8 cellular contexts compared by ENCODE assay signal in the genomic region with DNA sequence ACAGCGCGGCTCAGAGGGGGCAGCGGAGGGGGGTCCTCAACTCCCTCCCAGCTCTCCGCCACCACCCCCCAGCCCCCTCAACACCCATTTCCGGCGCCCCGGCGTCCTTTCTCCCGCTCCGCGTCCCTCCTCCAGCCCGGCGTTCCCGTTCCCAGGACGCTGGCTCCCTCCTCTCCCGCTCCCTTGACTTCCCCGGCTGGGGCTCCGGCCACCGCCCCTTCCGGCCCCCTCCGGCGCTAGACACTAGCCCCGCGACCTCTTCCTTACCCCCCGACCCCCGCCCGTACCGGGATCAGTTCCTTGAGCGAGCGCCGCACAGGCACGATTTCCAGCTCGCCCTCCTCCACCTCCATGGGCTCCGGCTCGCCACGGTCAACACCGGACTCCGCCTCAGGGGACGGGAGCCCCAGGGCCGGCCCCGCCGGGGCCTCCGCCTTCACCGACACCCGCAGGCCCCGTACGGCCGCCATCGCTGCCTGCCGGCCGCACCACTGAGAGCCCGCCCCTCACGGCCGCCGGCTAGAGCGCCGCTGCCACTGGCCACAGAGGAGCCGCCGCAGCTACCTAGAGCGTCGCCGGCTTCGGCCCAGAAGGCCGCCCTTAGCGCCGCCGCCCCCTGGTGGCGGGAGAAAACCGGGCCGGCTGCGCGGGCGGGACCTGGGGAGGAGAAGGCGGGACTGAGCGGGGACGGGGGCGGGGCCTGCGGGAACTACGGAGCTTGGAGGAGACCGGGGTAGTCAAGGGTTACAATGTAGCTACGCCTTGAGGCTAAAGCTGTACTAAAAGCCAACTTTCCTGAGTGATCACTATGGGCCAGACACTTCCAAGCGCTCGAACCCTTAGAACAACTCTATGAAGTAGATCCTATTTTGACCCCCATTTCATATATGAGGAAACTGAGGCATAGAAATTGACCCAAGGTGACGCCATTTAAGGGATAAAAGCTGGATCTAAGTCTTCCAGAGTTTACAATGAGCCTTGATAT. TPM values are rescaled to one million over a fixed set of nuclear protein-coding genes. Genes with fewer than 3 reads are reported as not detected.
DNase-seq lines count a peak whose midpoint lies in the region; ATAC-seq and TF ChIP-seq lines count a peak whose summit lies in the region.

A gene with protein sequence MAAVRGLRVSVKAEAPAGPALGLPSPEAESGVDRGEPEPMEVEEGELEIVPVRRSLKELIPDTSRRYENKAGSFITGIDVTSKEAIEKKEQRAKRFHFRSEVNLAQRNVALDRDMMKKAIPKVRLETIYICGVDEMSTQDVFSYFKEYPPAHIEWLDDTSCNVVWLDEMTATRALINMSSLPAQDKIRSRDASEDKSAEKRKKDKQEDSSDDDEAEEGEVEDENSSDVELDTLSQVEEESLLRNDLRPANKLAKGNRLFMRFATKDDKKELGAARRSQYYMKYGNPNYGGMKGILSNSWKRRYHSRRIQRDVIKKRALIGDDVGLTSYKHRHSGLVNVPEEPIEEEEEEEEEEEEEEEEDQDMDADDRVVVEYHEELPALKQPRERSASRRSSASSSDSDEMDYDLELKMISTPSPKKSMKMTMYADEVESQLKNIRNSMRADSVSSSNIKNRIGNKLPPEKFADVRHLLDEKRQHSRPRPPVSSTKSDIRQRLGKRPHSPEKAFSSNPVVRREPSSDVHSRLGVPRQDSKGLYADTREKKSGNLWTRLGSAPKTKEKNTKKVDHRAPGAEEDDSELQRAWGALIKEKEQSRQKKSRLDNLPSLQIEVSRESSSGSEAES (minus strand): TSS at position 493 of the 985 bp plus-strand sequence. CDS start 23 bp downstream, at position 470.

- peak; percentile 99 for ATAC-seq in natural killer cell treated with Interleukin-12 subunit alpha and Interleukin-12 subunit beta and Interleukin-15 and Interleukin-18, amount 100 ng/mL, for 72 hours
- peak; percentile 99 for ATAC-seq in stimulated activated naive CD8-positive, alpha-beta T cell treated with anti-CD3 and anti-CD28 coated beads, Interleukin-15, Interleukin-2, amounts not matched to agents 100 U/mL and 50 U/mL, for 24 hours

- intact Hi-C loops in activated T-helper 2 cell treated with anti-CD3 and anti-CD28 coated beads, Interferon-gamma antibody, Interleukin-2, Interleukin-4, amounts not matched to agents 10 μg/mL and 5 μg/mL and 100 μg/mL, durations not matched to agents 14 hours and 24 hours and 36 hours (cut with micrococcal nuclease): loop anchor here (2.0 to 10.0 kb wide), 2 partner anchors 47 to 229 kb away; partner anchors contain the start of gene CAMKK1

- DNase-seq in GOT3 (lab: John Stamatoyannopoulos, UW) (peak; percentile 63), RWPE1 (ENCODE audit: low spot score) (peak; percentile 93), fibroblast of peridontal ligament (ENCODE audit: extremely low read depth) (peak; percentile 87)
- peak; percentile 89 for DNase-seq in activated T-helper 2 cell treated with anti-CD3 and anti-CD28 coated beads, Interferon-gamma antibody, Interleukin-2, Interleukin-4, amounts not matched to agents 10 μg/mL and 5 μg/mL and 100 μg/mL, durations not matched to agents 14 hours and 24 hours and 36 hours (ENCODE audit: low spot score)
- peak; percentile 93 for DNase-seq in natural killer cell treated with Interleukin-12 subunit alpha and Interleukin-12 subunit beta and Interleukin-15 and Interleukin-18, amount 100 ng/mL, for 72 hours (ENCODE audit: low spot score)
- DNase-seq in stimulated activated naive CD8-positive, alpha-beta T cell treated with anti-CD3 and anti-CD28 coated beads, Interleukin-15, Interleukin-2, amounts not matched to agents 100 U/mL and 50 U/mL, for 24 hours: peak; percentile 94

- H3K9me3 ChIP-seq in ES-I3 (ENCODE audit: control insufficient read depth, insufficient read depth, low read length): no peaks in the 10 kb centered on the region

- peak within 1 kb of the TSS; percentile 95 for H3K27ac Mint-ChIP-seq in activated T-helper 2 cell treated with anti-CD3 and anti-CD28 coated beads, Interferon-gamma antibody, Interleukin-2, Interleukin-4, amounts not matched to agents 10 μg/mL and 5 μg/mL and 100 μg/mL, durations not matched to agents 14 hours and 24 hours and 36 hours
- peak within 1 kb of the TSS; percentile 77 to 93 for H3K27ac Mint-ChIP-seq in natural killer cell treated with Interleukin-12 subunit alpha and Interleukin-12 subunit beta and Interleukin-15 and Interleukin-18, amount 100 ng/mL, for 72 hours

- peak within 1 kb of the TSS; percentile 96 for H3K4me3 Mint-ChIP-seq in activated T-helper 2 cell treated with anti-CD3 and anti-CD28 coated beads, Interferon-gamma antibody, Interleukin-2, Interleukin-4, amounts not matched to agents 10 μg/mL and 5 μg/mL and 100 μg/mL, durations not matched to agents 14 hours and 24 hours and 36 hours (ENCODE audit: low read depth)
- H3K4me3 Mint-ChIP-seq in natural killer cell treated with Interleukin-12 subunit alpha and Interleukin-12 subunit beta and Interleukin-15 and Interleukin-18, amount 100 ng/mL, for 72 hours: peak within 1 kb of the TSS; percentile 93

- peak within 1 kb of the TSS; percentile 78 for H3K27ac ChIP-seq in RWPE1

- TF ChIP-seq CTCF in LNCAP (IDR thresholded peaks at IDR 0.05): peak; percentile 95
- TF ChIP-seq CTCF in RWPE1 (conservative IDR thresholded peaks at IDR 0.05; ENCODE audit: low read depth): peak; percentile 96

- H3K4me1 Mint-ChIP-seq in activated T-helper 2 cell treated with anti-CD3 and anti-CD28 coated beads, Interferon-gamma antibody, Interleukin-2, Interleukin-4, amounts not matched to agents 10 μg/mL and 5 μg/mL and 100 μg/mL, durations not matched to agents 14 hours and 24 hours and 36 hours (ENCODE audit: low read depth): peaks cover 20% of the 10 kb centered on the region
- peaks cover 20 to 31% of the 10 kb centered on the region in 2 donors for H3K4me1 Mint-ChIP-seq in natural killer cell treated with Interleukin-12 subunit alpha and Interleukin-12 subunit beta and Interleukin-15 and Interleukin-18, amount 100 ng/mL, for 72 hours (ENCODE audit: low read depth in 2 of 2)

- H3K36me3 Mint-ChIP-seq in activated T-helper 2 cell treated with anti-CD3 and anti-CD28 coated beads, Interferon-gamma antibody, Interleukin-2, Interleukin-4, amounts not matched to agents 10 μg/mL and 5 μg/mL and 100 μg/mL, durations not matched to agents 14 hours and 24 hours and 36 hours (ENCODE audit: low read depth): peaks cover 27% of the 10 kb centered on the region
- H3K36me3 Mint-ChIP-seq in natural killer cell treated with Interleukin-12 subunit alpha and Interleukin-12 subunit beta and Interleukin-15 and Interleukin-18, amount 100 ng/mL, for 72 hours: peaks cover 5% of the 10 kb centered on the region

- peaks cover 11% of the 10 kb centered on the region; the same call in 1 of the 2 replicates for H3K4me1 ChIP-seq in ES-I3 (ENCODE audit: insufficient read depth, low read length)

- peak within 1 kb of the TSS; percentile 88 for H3K9ac ChIP-seq in ES-I3 (ENCODE audit: low read depth, low read length)

- H3K27me3 Mint-ChIP-seq in activated T-helper 2 cell treated with anti-CD3 and anti-CD28 coated beads, Interferon-gamma antibody, Interleukin-2, Interleukin-4, amounts not matched to agents 10 μg/mL and 5 μg/mL and 100 μg/mL, durations not matched to agents 14 hours and 24 hours and 36 hours (ENCODE audit: low read depth): peaks cover 9% of the 10 kb centered on the region
- peaks cover 0 to 8% of the 10 kb centered on the region in 2 donors for H3K27me3 Mint-ChIP-seq in natural killer cell treated with Interleukin-12 subunit alpha and Interleukin-12 subunit beta and Interleukin-15 and Interleukin-18, amount 100 ng/mL, for 72 hours

- CTCF ChIA-PET in RWPE1 (lab: Yijun Ruan, JAX): interaction anchor here (0.6 to 1.4 kb wide), 13 partner anchors 12 to 1452 kb away, joined by 3 to 6 read pairs (median 3); partner anchors contain the start of gene HASPIN

- H3K36me3 ChIP-seq in ES-I3 (ENCODE audit: insufficient read depth, low read length): no peaks in the 10 kb centered on the region

- no peaks in the 10 kb centered on the region for H3K9me3 Mint-ChIP-seq in activated T-helper 2 cell treated with anti-CD3 and anti-CD28 coated beads, Interferon-gamma antibody, Interleukin-2, Interleukin-4, amounts not matched to agents 10 μg/mL and 5 μg/mL and 100 μg/mL, durations not matched to agents 14 hours and 24 hours and 36 hours
- no peaks in the 10 kb centered on the region for H3K9me3 Mint-ChIP-seq in natural killer cell treated with Interleukin-12 subunit alpha and Interleukin-12 subunit beta and Interleukin-15 and Interleukin-18, amount 100 ng/mL, for 72 hours

- POLR2A ChIA-PET in RWPE1 (lab: Yijun Ruan, JAX; ENCODE audit: low non-redundant PET): interaction anchor here (0.6 kb wide), 1 partner anchor 44 kb away, joined by 5 read pairs; no protein-coding TSS in a partner anchor

RNA-seq across cellular contexts. Expression of the gene that starts here (rescaled TPM):
- 49.2 and 57.2 TPM in 2 replicates for total RNA-seq in activated T-helper 2 cell treated with anti-CD3 and anti-CD28 coated beads, Interferon-gamma antibody, Interleukin-2, Interleukin-4, amounts not matched to agents 10 μg/mL and 5 μg/mL and 100 μg/mL, durations not matched to agents 14 hours and 24 hours and 36 hours
- 10 to 100 TPM; 52.4 to 71.9 TPM for total RNA-seq in natural killer cell treated with Interleukin-12 subunit alpha and Interleukin-12 subunit beta and Interleukin-15 and Interleukin-18, amount 100 ng/mL, for 72 hours

Comparison
In these comparisons a context has a peak if more than half of its experiments do, and no peak if none do; other contexts are left out.
1. Peak in every context shown above with its lines: DNase-seq, ATAC-seq and H3K27ac ChIP-seq.